Comparison of ENCODE assay signal across 8 cellular contexts in genomic region chr1:204828352-204828850, GRCh38. TPM values are rescaled to one million over a fixed set of nuclear protein-coding genes. Genes with fewer than 3 reads are reported as not detected.
DNase-seq lines count a peak whose midpoint lies in the region; ATAC-seq and TF ChIP-seq lines count a peak whose summit lies in the region.

No MANE protein-coding gene starts in this region.

- peak overlapping the region; percentile 61 to 72 for H3K4me3 ChIP-seq in ascending aorta
- H3K4me3 ChIP-seq in iPS DF 6.9 (ENCODE audit: low read length), result peak overlapping the region; percentile 65; the same call in 1 of the 2 replicates
- H3K4me3 ChIP-seq in retinal pigment epithelial cell (ENCODE audit: low read length), result peak overlapping the region; percentile 48

- no CpG with 5 or more reads among the region's 53 CpGs for WGBS in iPS DF 6.9 (ENCODE audit: insufficient coverage, insufficient read length)

- H3K27me3 ChIP-seq in ascending aorta (no peaks in the 10 kb centered on the region), iPS DF 6.9 (ENCODE audit: control insufficient read depth, insufficient read depth, low read length) (no peaks in the 10 kb centered on the region)

- intact Hi-C loops in ascending aorta (cut with DNase I), result no loop called here

- H3K4me1 ChIP-seq in ascending aorta (peaks cover 0 to 8% of the 10 kb centered on the region in 2 donors), iPS DF 6.9 (ENCODE audit: control insufficient read depth, insufficient read depth, low read length) (peaks cover 4% of the 10 kb centered on the region; the same call in 1 of the 2 replicates)

- H3K9me3 ChIP-seq in ascending aorta, result no peaks in the 10 kb centered on the region
- no peaks in the 10 kb centered on the region for H3K9me3 ChIP-seq in iPS DF 6.9 (ENCODE audit: control insufficient read depth, insufficient read depth, low read length)

- DNase-seq in activated gamma-delta T cell treated with Interleukin-2 at 50 U/mL for 16 hours (peak; percentile 9), activated gamma-delta T cell (lab: John Stamatoyannopoulos, UW) (no peak), NCI-H774 (lab: John Stamatoyannopoulos, UW) (peak; percentile 88), ascending aorta (ENCODE audit: low spot score in 2 of 2) (peak in 1 of 2 donors; percentile 74), iPS DF 6.9 (ENCODE audit: low read depth, low spot score) (no peak), retinal pigment epithelial cell (ENCODE audit: low read depth) (no peak)
- DNase-seq in NK-92 treated with Interleukin-12 subunit alpha and Interleukin-12 subunit beta, amount 100 ng/mL, for 24 hours (lab: John Stamatoyannopoulos, UW), result no peak

- H3K36me3 ChIP-seq in ascending aorta, result no peaks in the 10 kb centered on the region
- H3K36me3 ChIP-seq in iPS DF 6.9 (ENCODE audit: control insufficient read depth, insufficient read depth, low read length), result no peaks in the 10 kb centered on the region

- TF ChIP-seq CTCF in ascending aorta (IDR thresholded peaks at IDR 0.05), result peak; percentile 10 to 26 (median 24)
- TF ChIP-seq CTCF in retinal pigment epithelial cell (conservative IDR thresholded peaks at IDR 0.05; ENCODE audit: low read depth, low read length), result no peak

- ATAC-seq in GM21825 (IDR thresholded peaks at IDR 0.05; ENCODE audit: unreplicated experiment), result no peak

- H3K27ac ChIP-seq in ascending aorta (no peak overlapping the region), iPS DF 6.9 (ENCODE audit: low read length) (no peak overlapping the region)

RNA-seq across cellular contexts. Expression of gene NFASC, which starts 42.3 kb away (rescaled TPM):
- 44.0 TPM for total RNA-seq in ascending aorta

Comparison
In these comparisons a context has a peak if more than half of its experiments do, and no peak if none do; other contexts are left out.
1. DNase-seq: peak in activated gamma-delta T cell treated with Interleukin-2 at 50 U/mL for 16 hours (single experiment) and NCI-H774 (single experiment); none in activated gamma-delta T cell (single experiment), iPS DF 6.9 (single experiment), retinal pigment epithelial cell (single experiment) and NK-92 treated with Interleukin-12 subunit alpha and Interleukin-12 subunit beta, amount 100 ng/mL, for 24 hours (single experiment).
2. Peak in every context shown above with its lines, with median percentiles within 50 percentile points of each other: H3K4me3 ChIP-seq.